Comparison of ENCODE assay signal across 27 cellular contexts in genomic region chr22:33932997-33933396, GRCh38.
"Had no signal": no experiment of that assay in that cellular context is flagged by ENCODE, and none has a peak within 500 bp of the region (broad histone marks: within the 10 kb centered on the region; RNA-seq: fewer than 3 reads in every experiment).

No MANE protein-coding gene starts in this region.

- H3K4me3 Mint-ChIP-seq: activated CD8-positive, alpha-beta memory T cell treated with anti-CD3 and anti-CD28 coated beads, Interleukin-2, amount 10 ng/mL, durations not matched to agents 7 days and 5 days; activated CD8-positive, alpha-beta T cell treated with anti-CD3 and anti-CD28 coated beads, Interleukin-2, amount 10 ng/mL, durations not matched to agents 7 days and 5 days; activated naive CD8-positive, alpha-beta T cell; naive B cell; nephron progenitor cell; stimulated activated effector memory CD8-positive, alpha-beta T cell treated with anti-CD3 and anti-CD28 coated beads, Interleukin-12 subunit alpha, Interleukin-12 subunit beta, amount 100 ng/mL, for 72 hours; stimulated activated naive CD8-positive, alpha-beta T cell treated with anti-CD3 and anti-CD28 coated beads, Interleukin-15, Interleukin-2, amounts not matched to agents 100 ng/mL and 50 ng/mL, for 24 hours; WTC11 had no signal

- H3K27me3 ChIP-seq: body of pancreas, dorsolateral prefrontal cortex, upper lobe of right lung had no signal

- DNase-seq: activated CD4-positive, alpha-beta T cell treated with anti-CD3 and anti-CD28 coated beads for 1 hour; activated CD8-positive, alpha-beta memory T cell treated with anti-CD3 and anti-CD28 coated beads, Interleukin-2, amount 10 ng/mL, durations not matched to agents 7 days and 5 days; activated CD8-positive, alpha-beta T cell treated with anti-CD3 and anti-CD28 coated beads, Interleukin-2, amount 10 ng/mL, durations not matched to agents 7 days and 5 days; activated T-cell treated with anti-CD3 and anti-CD28 coated beads, Interleukin-2, amount 50 U/mL, for 48 hours; anterior cingulate cortex; body of pancreas; dorsolateral prefrontal cortex; effector memory CD4-positive, alpha-beta T cell; foreskin fibroblast; left cardiac atrium; left ventricle myocardium superior; naive B cell; nephron progenitor cell; pancreas; retina; small intestine; stimulated activated CD4-positive, alpha-beta T cell treated with anti-CD3 and anti-CD28 coated beads, Interleukin-4, amount 100 ng/mL, for 24 hours; T-helper 2 cell; upper lobe of right lung had no signal

- H3K4me1 Mint-ChIP-seq: activated CD8-positive, alpha-beta memory T cell treated with anti-CD3 and anti-CD28 coated beads, Interleukin-2, amount 10 ng/mL, durations not matched to agents 7 days and 5 days; naive B cell; nephron progenitor cell; stimulated activated effector memory CD8-positive, alpha-beta T cell treated with anti-CD3 and anti-CD28 coated beads, Interleukin-12 subunit alpha, Interleukin-12 subunit beta, amount 100 ng/mL, for 72 hours; WTC11 had no signal

- H3K9me3 Mint-ChIP-seq: naive B cell; stimulated activated naive CD8-positive, alpha-beta T cell treated with anti-CD3 and anti-CD28 coated beads, Interleukin-15, Interleukin-2, amounts not matched to agents 100 ng/mL and 50 ng/mL, for 24 hours had no signal

- H3K9me3 ChIP-seq: body of pancreas, pancreas, prostate gland, upper lobe of right lung had no signal

- H3K4me1 ChIP-seq: body of pancreas, pancreas, prostate gland, upper lobe of right lung had no signal

- H3K27me3 Mint-ChIP-seq: activated CD8-positive, alpha-beta memory T cell treated with anti-CD3 and anti-CD28 coated beads, Interleukin-2, amount 10 ng/mL, durations not matched to agents 7 days and 5 days had no signal

- ATAC-seq: activated CD8-positive, alpha-beta memory T cell treated with anti-CD3 and anti-CD28 coated beads, Interleukin-2, amount 10 ng/mL, durations not matched to agents 7 days and 5 days; activated CD8-positive, alpha-beta T cell treated with anti-CD3 and anti-CD28 coated beads, Interleukin-2, amount 10 ng/mL, durations not matched to agents 7 days and 5 days; body of pancreas; left cardiac atrium; left ventricle myocardium superior; pancreas; sciatic nerve; stimulated activated effector memory CD8-positive, alpha-beta T cell treated with anti-CD3 and anti-CD28 coated beads, Interleukin-12 subunit alpha, Interleukin-12 subunit beta, amount 100 ng/mL, for 72 hours; upper lobe of right lung; WTC11 had no signal

- H3K27ac Mint-ChIP-seq: activated CD8-positive, alpha-beta memory T cell treated with anti-CD3 and anti-CD28 coated beads, Interleukin-2, amount 10 ng/mL, durations not matched to agents 7 days and 5 days; activated CD8-positive, alpha-beta T cell treated with anti-CD3 and anti-CD28 coated beads, Interleukin-2, amount 10 ng/mL, durations not matched to agents 7 days and 5 days; activated naive CD8-positive, alpha-beta T cell; activated T-helper 2 cell treated with anti-CD3 and anti-CD28 coated beads, Interferon-gamma antibody, Interleukin-2, Interleukin-4, amounts not matched to agents 10 μg/mL and 5 μg/mL and 100 μg/mL, durations not matched to agents 14 hours and 24 hours and 36 hours; naive B cell; nephron progenitor cell; stimulated activated effector memory CD8-positive, alpha-beta T cell treated with anti-CD3 and anti-CD28 coated beads, Interleukin-12 subunit alpha, Interleukin-12 subunit beta, amount 100 ng/mL, for 72 hours; stimulated activated naive CD8-positive, alpha-beta T cell treated with anti-CD3 and anti-CD28 coated beads, Interleukin-15, Interleukin-2, amounts not matched to agents 100 ng/mL and 50 ng/mL, for 24 hours; WTC11 had no signal

- H3K27ac ChIP-seq: body of pancreas, coronary artery, dorsolateral prefrontal cortex, pancreas, prostate gland, upper lobe of right lung had no signal

- H3K4me3 ChIP-seq: body of pancreas, coronary artery, dorsolateral prefrontal cortex, pancreas, prostate gland, upper lobe of right lung had no signal

- H3K36me3 ChIP-seq: pancreas, prostate gland, upper lobe of right lung had no signal

- H3K36me3 Mint-ChIP-seq: activated CD8-positive, alpha-beta memory T cell treated with anti-CD3 and anti-CD28 coated beads, Interleukin-2, amount 10 ng/mL, durations not matched to agents 7 days and 5 days; activated naive CD8-positive, alpha-beta T cell; naive B cell; stimulated activated effector memory CD8-positive, alpha-beta T cell treated with anti-CD3 and anti-CD28 coated beads, Interleukin-12 subunit alpha, Interleukin-12 subunit beta, amount 100 ng/mL, for 72 hours; WTC11 had no signal
